Comparison of ENCODE assay signal across 1 cellular context in genomic region chr6:26163733-26164505, GRCh38.
TF ChIP-seq lines count a peak whose summit lies in the region.

No MANE protein-coding gene starts in this region.

TF ChIP-seq in HepG2, 621 proteins besides CTCF, POLR2A, EP300 and RAD21 (continued from another document):
- TF ChIP-seq GPBP1L1 (CRISPR knock-in tag; IDR thresholded peaks at IDR 0.05) (no peak), TAF15 (IDR thresholded peaks at IDR 0.05; ENCODE audit: low read depth, low read length, poor library complexity, severe bottlenecking) (no peak), AHDC1 (CRISPR knock-in tag; IDR thresholded peaks at IDR 0.05; ENCODE audit: borderline replicate concordance) (no peak), REXO4 (CRISPR knock-in tag; IDR thresholded peaks at IDR 0.05; ENCODE audit: borderline replicate concordance) (no peak), ATF3 (CRISPR knock-in tag; IDR thresholded peaks at IDR 0.05) (no peak), SUZ12 (IDR thresholded peaks at IDR 0.05; ENCODE audit: low read depth, low read length) (no peak), ARID5B (CRISPR knock-in tag; IDR thresholded peaks at IDR 0.05) (no peak), SOX13 (IDR thresholded peaks at IDR 0.05) (no peak), SOX13 (CRISPR knock-in tag; conservative IDR thresholded peaks at IDR 0.05 in 1 of 2, IDR thresholded peaks at IDR 0.05 in 1 of 2) (no peak), MEIS1 (CRISPR knock-in tag; IDR thresholded peaks at IDR 0.05; ENCODE audit: borderline replicate concordance) (no peak), JUND (CRISPR knock-in tag; IDR thresholded peaks at IDR 0.05) (no peak), ZSCAN5A (CRISPR knock-in tag; IDR thresholded peaks at IDR 0.05; ENCODE audit: borderline replicate concordance) (no peak), ZC3H13 (CRISPR knock-in tag; IDR thresholded peaks at IDR 0.05) (no peak), PAF1 (CRISPR knock-in tag; IDR thresholded peaks at IDR 0.05) (no peak), IRX3 (CRISPR knock-in tag; IDR thresholded peaks at IDR 0.05; ENCODE audit: borderline replicate concordance, low read depth) (no peak), ZNF614 (CRISPR knock-in tag; IDR thresholded peaks at IDR 0.05; ENCODE audit: borderline replicate concordance) (no peak)
